ENCODE assay signal across 19 cellular contexts in genomic region chr12:104054681-104055346, GRCh38. TPM values are rescaled to one million over a fixed set of nuclear protein-coding genes. Genes with fewer than 3 reads are reported as not detected.
"Had no signal": no experiment of that assay in that cellular context is flagged by ENCODE, and none has a peak within 500 bp of the region (broad histone marks: within the 10 kb centered on the region; RNA-seq: fewer than 3 reads in every experiment).

No MANE protein-coding gene starts in this region.

- H3K36me3 ChIP-seq: ascending aorta, breast epithelium, neutrophil, tibial artery, uterus had no signal

- H3K9me3 ChIP-seq: ascending aorta, breast epithelium, neutrophil, tibial artery, uterus had no signal

- H3K4me1 ChIP-seq: uterus had no signal

- ATAC-seq: activated T-helper 17 cell treated with anti-CD3 and anti-CD28 coated beads, Interleukin-2, amount 50 U/mL, for 72 hours; stimulated activated naive B cell treated with anti-CD40 and anti-IgM and Interleukin-4, amounts not matched to agents 10 μg/mL and 1 μg/mL and 100 μg/mL, for 72 hours had no signal

- H3K4me3 ChIP-seq: ascending aorta, breast epithelium, tibial artery, uterus had no signal

- H3K27ac ChIP-seq: ascending aorta, epithelial cell of prostate, neutrophil, tibial artery had no signal

- DNase-seq: activated CD4-positive, alpha-beta T cell treated with anti-CD3 and anti-CD28 coated beads for 1 hour; activated CD4-positive, alpha-beta T cell treated with anti-CD3 and anti-CD28 coated beads, Interleukin-2, amount 50 U/mL, for 4 hours; activated naive CD4-positive, alpha-beta T cell treated with anti-CD3 and anti-CD28 coated beads, Interleukin-2, amount 10 ng/mL, durations not matched to agents 7 days and 5 days; cerebellar nuclear complex; effector memory CD4-positive, alpha-beta T cell; foreskin melanocyte; head of caudate nucleus; naive B cell; retina; stimulated activated naive B cell treated with anti-CD40 and anti-IgM and Interleukin-4, amounts not matched to agents 10 μg/mL and 1 μg/mL and 100 μg/mL, for 72 hours; T-helper 9 cell; tibial artery; uterus had no signal

- H3K27me3 ChIP-seq: ascending aorta, breast epithelium, tibial artery, uterus had no signal

RNA-seq across cellular contexts. Expression of gene GLT8D2, which starts 4.8 kb away (rescaled TPM):
- total RNA-seq: mononuclear cell had no signal
